18 cellular contexts compared by ENCODE assay signal in genomic region chr1:205714906-205715246, GRCh38. TPM values are rescaled to one million over a fixed set of nuclear protein-coding genes. Genes with fewer than 3 reads are reported as not detected.
A peak's percentile ranks its signal among the peaks of the same experiment; 100 is the strongest.
DNase-seq lines count a peak whose midpoint lies in the region; ATAC-seq, FAIRE-seq and TF ChIP-seq lines count a peak whose summit lies in the region.
"Had no signal": no experiment of that assay in that cellular context is flagged by ENCODE, and none has a peak within 500 bp of the region (broad histone marks: within the 10 kb centered on the region; RNA-seq: fewer than 3 reads in every experiment).

No MANE protein-coding gene starts in this region.

- H3K36me3 Mint-ChIP-seq in activated naive CD4-positive, alpha-beta T cell treated with anti-CD3 and anti-CD28 coated beads, Interleukin-2, amount 10 ng/mL, durations not matched to agents 7 days and 5 days: peaks cover 56% of the 10 kb centered on the region
- peaks cover 28% of the 10 kb centered on the region for H3K36me3 Mint-ChIP-seq in activated naive CD4-positive, alpha-beta T cell treated with anti-CD3 and anti-CD28 coated beads for 36 hours (ENCODE audit: low read depth)
- H3K36me3 Mint-ChIP-seq in activated T-helper 17 cell treated with anti-CD3 and anti-CD28 coated beads, Interleukin-2, amount 50 U/mL, for 72 hours (ENCODE audit: low read depth): peaks cover 71% of the 10 kb centered on the region
- H3K36me3 Mint-ChIP-seq in stimulated activated naive B cell treated with anti-CD40 and anti-IgM and Interleukin-4, amounts not matched to agents 10 μg/mL and 1 μg/mL and 100 μg/mL, for 72 hours: peaks cover 27 to 44% of the 10 kb centered on the region in 2 donors

- no peak overlapping the region for H2AFZ ChIP-seq in mesenchymal stem cell (ENCODE audit: low read depth, low read length)

- no peak overlapping the region for H3K4me3 ChIP-seq in mesenchymal stem cell (ENCODE audit: insufficient read depth in 1 of 2, low read depth in 1 of 2, low read length in 2 of 2)
- H3K4me3 ChIP-seq in sigmoid colon: no peak overlapping the region
- H3K4me3 ChIP-seq: esophagus muscularis mucosa, transverse colon had no signal

- peak overlapping the region; percentile 50 for H3K27ac Mint-ChIP-seq in activated naive CD4-positive, alpha-beta T cell treated with anti-CD3 and anti-CD28 coated beads, Interleukin-2, amount 10 ng/mL, durations not matched to agents 7 days and 5 days
- no peak overlapping the region for H3K27ac Mint-ChIP-seq in activated naive CD4-positive, alpha-beta T cell treated with anti-CD3 and anti-CD28 coated beads for 36 hours
- H3K27ac Mint-ChIP-seq in activated T-helper 17 cell treated with anti-CD3 and anti-CD28 coated beads, Interleukin-2, amount 50 U/mL, for 72 hours: peak overlapping the region; percentile 36
- H3K27ac Mint-ChIP-seq in stimulated activated naive B cell treated with anti-CD40 and anti-IgM and Interleukin-4, amounts not matched to agents 10 μg/mL and 1 μg/mL and 100 μg/mL, for 72 hours: peak overlapping the region; percentile 31

- peak overlapping the region; percentile 46 for H3K9ac ChIP-seq in mesenchymal stem cell (ENCODE audit: low read length)

- H3K9me3 Mint-ChIP-seq in activated naive CD4-positive, alpha-beta T cell treated with anti-CD3 and anti-CD28 coated beads, Interleukin-2, amount 10 ng/mL, durations not matched to agents 7 days and 5 days: no peaks in the 10 kb centered on the region
- no peaks in the 10 kb centered on the region for H3K9me3 Mint-ChIP-seq in activated naive CD4-positive, alpha-beta T cell treated with anti-CD3 and anti-CD28 coated beads for 36 hours
- no peaks in the 10 kb centered on the region for H3K9me3 Mint-ChIP-seq in activated T-helper 17 cell treated with anti-CD3 and anti-CD28 coated beads, Interleukin-2, amount 50 U/mL, for 72 hours
- H3K9me3 Mint-ChIP-seq in stimulated activated naive B cell treated with anti-CD40 and anti-IgM and Interleukin-4, amounts not matched to agents 10 μg/mL and 1 μg/mL and 100 μg/mL, for 72 hours: no peaks in the 10 kb centered on the region

- no peak overlapping the region for H3K4me3 Mint-ChIP-seq in activated naive CD4-positive, alpha-beta T cell treated with anti-CD3 and anti-CD28 coated beads, Interleukin-2, amount 10 ng/mL, durations not matched to agents 7 days and 5 days
- H3K4me3 Mint-ChIP-seq in activated naive CD4-positive, alpha-beta T cell treated with anti-CD3 and anti-CD28 coated beads for 36 hours: no peak overlapping the region
- H3K4me3 Mint-ChIP-seq in activated T-helper 17 cell treated with anti-CD3 and anti-CD28 coated beads, Interleukin-2, amount 50 U/mL, for 72 hours: no peak overlapping the region
- H3K4me3 Mint-ChIP-seq in stimulated activated naive B cell treated with anti-CD40 and anti-IgM and Interleukin-4, amounts not matched to agents 10 μg/mL and 1 μg/mL and 100 μg/mL, for 72 hours: no peak overlapping the region

- H3K79me1 ChIP-seq in mesenchymal stem cell (replicated peaks; ENCODE audit: low read length, poor library complexity, severe bottlenecking): peaks cover 16% of the 10 kb centered on the region

- intact Hi-C loops in activated naive CD4-positive, alpha-beta T cell treated with anti-CD3 and anti-CD28 coated beads for 36 hours (cut with micrococcal nuclease): no loop called here
- intact Hi-C loops in sigmoid colon (cut with DNase I): no loop called here

- H3K9me3 ChIP-seq in mesenchymal stem cell (ENCODE audit: control insufficient read depth, low read length) (no peaks in the 10 kb centered on the region), sigmoid colon (no peaks in the 10 kb centered on the region)
- H3K9me3 ChIP-seq: esophagus muscularis mucosa, transverse colon had no signal

- H3K14ac ChIP-seq in mesenchymal stem cell (ENCODE audit: low read length in 2 of 2): no peak overlapping the region

- no peak overlapping the region for H2BK5ac ChIP-seq in mesenchymal stem cell (ENCODE audit: low read depth, low read length, poor library complexity, severe bottlenecking)

- ATAC-seq in activated T-helper 17 cell treated with anti-CD3 and anti-CD28 coated beads, Interleukin-2, amount 50 U/mL, for 72 hours (replicated peaks): no peak
- no peak for ATAC-seq in stimulated activated naive B cell treated with anti-CD40 and anti-IgM and Interleukin-4, amounts not matched to agents 10 μg/mL and 1 μg/mL and 100 μg/mL, for 72 hours (replicated peaks)
- ATAC-seq in HG02678 (IDR thresholded peaks at IDR 0.05; ENCODE audit: unreplicated experiment): no peak

- TF ChIP-seq EP300 in sigmoid colon (IDR thresholded peaks at IDR 0.05): no peak

- no peak overlapping the region for H2BK120ac ChIP-seq in mesenchymal stem cell (ENCODE audit: low read depth, low read length)

- TF ChIP-seq POLR2A in H54 (IDR thresholded peaks at IDR 0.05; ENCODE audit: low read depth, low read length): no peak
- TF ChIP-seq POLR2A in sigmoid colon (IDR thresholded peaks at IDR 0.05): no peak

- H3K4me1 Mint-ChIP-seq in activated naive CD4-positive, alpha-beta T cell treated with anti-CD3 and anti-CD28 coated beads, Interleukin-2, amount 10 ng/mL, durations not matched to agents 7 days and 5 days: peaks cover 4% of the 10 kb centered on the region
- peaks cover 41% of the 10 kb centered on the region for H3K4me1 Mint-ChIP-seq in activated naive CD4-positive, alpha-beta T cell treated with anti-CD3 and anti-CD28 coated beads for 36 hours (ENCODE audit: low read depth)
- H3K4me1 Mint-ChIP-seq in activated T-helper 17 cell treated with anti-CD3 and anti-CD28 coated beads, Interleukin-2, amount 50 U/mL, for 72 hours: peaks cover 24% of the 10 kb centered on the region
- H3K4me1 Mint-ChIP-seq in stimulated activated naive B cell treated with anti-CD40 and anti-IgM and Interleukin-4, amounts not matched to agents 10 μg/mL and 1 μg/mL and 100 μg/mL, for 72 hours: peaks cover 22 to 26% of the 10 kb centered on the region in 2 donors

- no peak overlapping the region for H2AK5ac ChIP-seq in mesenchymal stem cell (ENCODE audit: low read length, severe bottlenecking)

- H4K91ac ChIP-seq in mesenchymal stem cell (ENCODE audit: low read length): no peak overlapping the region

- H3K4me1 ChIP-seq in mesenchymal stem cell (ENCODE audit: control insufficient read depth, insufficient read depth, low read depth, low read length): no peaks in the 10 kb centered on the region
- H3K4me1 ChIP-seq in sigmoid colon: peaks cover 0 to 15% (median 8%) of the 10 kb centered on the region in 4 donors

- no peaks in the 10 kb centered on the region for H3K27me3 Mint-ChIP-seq in activated naive CD4-positive, alpha-beta T cell treated with anti-CD3 and anti-CD28 coated beads, Interleukin-2, amount 10 ng/mL, durations not matched to agents 7 days and 5 days
- no peaks in the 10 kb centered on the region for H3K27me3 Mint-ChIP-seq in activated naive CD4-positive, alpha-beta T cell treated with anti-CD3 and anti-CD28 coated beads for 36 hours (ENCODE audit: low read depth)
- H3K27me3 Mint-ChIP-seq in activated T-helper 17 cell treated with anti-CD3 and anti-CD28 coated beads, Interleukin-2, amount 50 U/mL, for 72 hours: no peaks in the 10 kb centered on the region
- no peaks in the 10 kb centered on the region for H3K27me3 Mint-ChIP-seq in stimulated activated naive B cell treated with anti-CD40 and anti-IgM and Interleukin-4, amounts not matched to agents 10 μg/mL and 1 μg/mL and 100 μg/mL, for 72 hours

- no peak for DNase-seq in activated naive CD4-positive, alpha-beta T cell treated with anti-CD3 and anti-CD28 coated beads, Interleukin-2, amount 10 ng/mL, durations not matched to agents 7 days and 5 days
- DNase-seq in activated naive CD4-positive, alpha-beta T cell treated with anti-CD3 and anti-CD28 coated beads for 36 hours: no peak
- DNase-seq in mesenchymal stem cell: no peak
- DNase-seq in stimulated activated naive B cell treated with anti-CD40 and anti-IgM and Interleukin-4, amounts not matched to agents 10 μg/mL and 1 μg/mL and 100 μg/mL, for 72 hours: no peak
- no peak for DNase-seq in H54 (ENCODE audit: insufficient read length, low spot score)
- no peak for DNase-seq in sigmoid colon
- DNase-seq: ACHN; activated CD4-positive, alpha-beta T cell treated with anti-CD3 and anti-CD28 coated beads for 48 hours; activated T-cell treated with anti-CD3 and anti-CD28 coated beads for 4 hours; DMS79 treated with DMSO at 0.1 percent for 48 hours; NCI-H2029 treated with DMSO at 0.1 percent for 48 hours; RPMI8226; stimulated activated naive CD4-positive, alpha-beta T cell; transverse colon had no signal

- CTCF ChIA-PET in activated naive CD4-positive, alpha-beta T cell treated with anti-CD3 and anti-CD28 coated beads, Interleukin-2, amount 10 ng/mL, durations not matched to agents 7 days and 5 days (lab: Charles Lee): interaction anchor here (0.7 to 13.6 kb wide), 5 partner anchors 17 to 127 kb away, joined by 3 to 205 read pairs (median 4); no protein-coding TSS in a partner anchor
- CTCF ChIA-PET in activated naive CD4-positive, alpha-beta T cell treated with anti-CD3 and anti-CD28 coated beads for 36 hours (lab: Charles Lee): interaction anchor here (0.6 to 14.1 kb wide), 7 partner anchors 27 to 182 kb away, joined by 3 to 243 read pairs (median 3); no protein-coding TSS in a partner anchor

- no peaks in the 10 kb centered on the region for H3K27me3 ChIP-seq in mesenchymal stem cell (ENCODE audit: control insufficient read depth in 1 of 2, insufficient read depth in 1 of 2, low read length in 2 of 2)
- no peaks in the 10 kb centered on the region for H3K27me3 ChIP-seq in sigmoid colon
- H3K27me3 ChIP-seq: esophagus muscularis mucosa, transverse colon had no signal

- H3K27ac ChIP-seq in mesenchymal stem cell (ENCODE audit: low read length, poor library complexity, severe bottlenecking) (no peak overlapping the region), sigmoid colon (no peak overlapping the region)
- H3K27ac ChIP-seq: esophagus muscularis mucosa had no signal

- H3K36me3 ChIP-seq in mesenchymal stem cell (ENCODE audit: control insufficient read depth in 1 of 2, insufficient read depth in 2 of 2, low read depth in 1 of 2, low read length in 2 of 2) (peaks cover 6 to 90% of the 10 kb centered on the region in 2 experiments), sigmoid colon (peaks cover 12 to 57% (median 30%) of the 10 kb centered on the region in 4 donors)

- H3K23ac ChIP-seq in mesenchymal stem cell (ENCODE audit: low read length in 2 of 2): no peak overlapping the region

- no peak overlapping the region for H4K8ac ChIP-seq in mesenchymal stem cell (ENCODE audit: low read length)

- no peak for FAIRE-seq in H54 (lab: Jason Lieb, UNC)
- FAIRE-seq: H1 had no signal

- no peak overlapping the region for H3K4me2 ChIP-seq in mesenchymal stem cell (ENCODE audit: low read length, poor library complexity, severe bottlenecking)

- no peak for TF ChIP-seq CTCF in sigmoid colon (IDR thresholded peaks at IDR 0.05)

- no peak overlapping the region for H2BK15ac ChIP-seq in mesenchymal stem cell (ENCODE audit: low read depth, poor library complexity, severe bottlenecking)

- H2BK12ac ChIP-seq in mesenchymal stem cell (ENCODE audit: low read length in 2 of 2): no peak overlapping the region

- H3K18ac ChIP-seq in mesenchymal stem cell (ENCODE audit: low read depth in 1 of 2, low read length in 2 of 2): no peak overlapping the region

- 85% methylated on average over 4 of the region's 4 CpGs for WGBS in mesenchymal stem cell
- 70 to 82% methylated on average over 4 of the region's 4 CpGs for WGBS in sigmoid colon, 2 donors

- H3K4ac ChIP-seq in mesenchymal stem cell (ENCODE audit: low read depth in 1 of 2, low read length in 2 of 2): no peak overlapping the region

RNA-seq across cellular contexts. Expression of gene SLC45A3, which starts 34.6 kb away (rescaled TPM):
- under 1 TPM; 0.15 to 0.26 TPM for total RNA-seq in activated naive CD4-positive, alpha-beta T cell treated with anti-CD3 and anti-CD28 coated beads for 36 hours
- under 1 TPM; 0.37 to 0.63 TPM for total RNA-seq in activated T-helper 17 cell treated with anti-CD3 and anti-CD28 coated beads, Interleukin-2, amount 50 U/mL, for 72 hours
- polyA plus RNA-seq in mesenchymal stem cell (2013, experiment 1 of 2): 4.2 TPM
- 4.5 TPM for polyA plus RNA-seq in mesenchymal stem cell (2013, experiment 2 of 2)
- 1 to 10 TPM in 1 of 4 donors, under 1 TPM in 3; 0.68 to 2.2 (median 0.77) TPM for total RNA-seq in sigmoid colon
- 10 to 100 TPM in 1 of 3 donors, 1 to 10 TPM in 2; 2.5 to 15.2 (median 3.6) TPM for polyA plus RNA-seq in sigmoid colon

RNA-seq across cellular contexts. Expression of gene NUCKS1, which starts 35.1 kb away (rescaled TPM):
- 100 to 1,000 TPM; 215 to 218 TPM for total RNA-seq in activated naive CD4-positive, alpha-beta T cell treated with anti-CD3 and anti-CD28 coated beads for 36 hours
- total RNA-seq in activated T-helper 17 cell treated with anti-CD3 and anti-CD28 coated beads, Interleukin-2, amount 50 U/mL, for 72 hours: 100 to 1,000 TPM; 102 to 110 TPM
- 114 TPM for polyA plus RNA-seq in mesenchymal stem cell (2013, experiment 1 of 2)
- 122 TPM for polyA plus RNA-seq in mesenchymal stem cell (2013, experiment 2 of 2)
- 100 to 1,000 TPM in 2 of 4 donors, 10 to 100 TPM in 2; 88.9 to 112 (median 98.5) TPM for total RNA-seq in sigmoid colon
- polyA plus RNA-seq in sigmoid colon: 10 to 100 TPM; 22.2 to 39.4 (median 27.0) TPM
